8 cellular contexts compared by ENCODE assay signal in the genomic region with DNA sequence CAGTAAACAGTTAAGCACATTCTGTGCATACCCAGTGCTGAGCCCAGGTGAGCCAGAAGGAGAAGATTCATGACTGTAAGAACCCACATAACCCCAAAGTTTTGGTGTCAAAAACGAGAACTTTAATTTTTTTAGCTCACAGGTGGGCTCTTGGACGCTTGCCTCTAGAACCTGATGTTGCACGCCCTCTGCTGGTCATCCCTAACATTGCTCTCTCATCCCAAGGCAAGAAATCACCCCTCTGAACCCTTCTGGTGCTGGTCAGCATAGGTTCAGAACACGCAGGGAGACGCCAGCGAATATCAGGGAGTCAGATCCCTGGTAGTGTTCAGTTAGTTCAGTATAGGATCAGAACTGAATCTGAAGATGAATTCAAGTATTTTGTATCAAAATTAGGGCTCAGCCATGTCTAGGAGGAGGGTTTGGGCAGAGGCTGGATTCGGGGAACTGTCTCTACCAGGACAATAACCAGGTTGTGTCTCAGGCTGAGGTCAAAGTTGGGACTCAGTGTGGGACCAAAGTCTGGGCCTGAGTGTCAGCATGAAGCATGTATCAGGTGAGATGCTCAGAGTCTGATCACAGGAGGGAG. TPM values are rescaled to one million over a fixed set of nuclear protein-coding genes. Genes with fewer than 3 reads are reported as not detected.
A peak's percentile ranks its signal among the peaks of the same experiment; 100 is the strongest.
DNase-seq lines count a peak whose midpoint lies in the region; ATAC-seq and TF ChIP-seq lines count a peak whose summit lies in the region.

No MANE protein-coding gene starts in this region.

- no peak overlapping the region for H3K4me3 ChIP-seq in body of pancreas
- no peak overlapping the region for H3K4me3 ChIP-seq in left lung

- H3K9me3 ChIP-seq in body of pancreas (no peaks in the 10 kb centered on the region), left lung (no peaks in the 10 kb centered on the region)

- ATAC-seq in body of pancreas, result no peak
- no peak for ATAC-seq in left lung
- ATAC-seq in stimulated activated naive CD8-positive, alpha-beta T cell treated with anti-CD3 and anti-CD28 coated beads, Interleukin-15, Interleukin-2, amounts not matched to agents 100 U/mL and 50 U/mL, for 24 hours, result no peak
- no peak for ATAC-seq in GM18907 (IDR thresholded peaks at IDR 0.05; ENCODE audit: unreplicated experiment)

- no peaks in the 10 kb centered on the region for H3K36me3 ChIP-seq in body of pancreas (replicated peaks in 1 of 2; ENCODE audit: insufficient read depth in 1 of 2, low read depth in 2 of 2)
- no peaks in the 10 kb centered on the region for H3K36me3 ChIP-seq in left lung

- TF ChIP-seq CTCF in body of pancreas (IDR thresholded peaks at IDR 0.05), result peak; percentile 62 to 83 (median 69)
- TF ChIP-seq CTCF in left lung (IDR thresholded peaks at IDR 0.05), result peak; percentile 69 to 90

- intact Hi-C loops in body of pancreas (cut with DNase I) (no loop called here), left lung (cut with DNase I) (loop anchor here in 1 of 2 donors (10.0 kb wide), 1 partner anchor 81 kb away; no protein-coding TSS in a partner anchor)

- no peak for TF ChIP-seq POLR2A in body of pancreas (IDR thresholded peaks at IDR 0.05)

- H3K27ac ChIP-seq in body of pancreas, result no peak overlapping the region
- no peak overlapping the region for H3K27ac ChIP-seq in left lung

- WGBS in body of pancreas, 2 donors, result 10 to 16% methylated on average over 7 of the region's 7 CpGs

- H3K27me3 ChIP-seq in body of pancreas (no peaks in the 10 kb centered on the region), left lung (peaks cover 0 to 3% of the 10 kb centered on the region in 2 donors)

- H3K4me1 ChIP-seq in body of pancreas (peaks cover 11% of the 10 kb centered on the region), left lung (peaks cover 0 to 47% of the 10 kb centered on the region in 2 donors)

- DNase-seq in NCI-H2171 treated with DMSO at 0.1 percent for 48 hours (lab: John Stamatoyannopoulos, UW), result peak; percentile 32
- no peak for DNase-seq in NCI-H2171 (lab: John Stamatoyannopoulos, UW)
- DNase-seq in LoVo (ENCODE audit: low spot score), result peak; percentile 61
- peak in 4 of 5 donors; percentile 25 to 52 (median 42) for DNase-seq in T-helper 1 cell
- peak; percentile 61 to 75 (median 70) for DNase-seq in body of pancreas
- DNase-seq in left lung, result peak in 1 of 2 donors; percentile 47
- DNase-seq in stimulated activated naive CD8-positive, alpha-beta T cell treated with anti-CD3 and anti-CD28 coated beads, Interleukin-15, Interleukin-2, amounts not matched to agents 100 U/mL and 50 U/mL, for 24 hours, result peak; percentile 76

RNA-seq across cellular contexts. Expression of a gene that starts 4.1 kb away (rescaled TPM):
- total RNA-seq in body of pancreas, result 1 to 10 TPM; 5.3 to 5.7 TPM
- total RNA-seq in left lung, result 10 to 100 TPM in 1 of 2 donors, 1 to 10 TPM in 1; 8.8 to 14.4 TPM

RNA-seq across cellular contexts. Expression of a gene that starts 27.3 kb away (rescaled TPM):
- total RNA-seq in body of pancreas (under 1 TPM in 1 of 2 donors, not detected in 1; 0.26 TPM), left lung (under 1 TPM; 0.44 to 0.58 TPM)
